ENCODE assay signal across 11 cellular contexts in genomic region chr13:46146898-46147297, GRCh38. TPM values are rescaled to one million over a fixed set of nuclear protein-coding genes. Genes with fewer than 3 reads are reported as not detected.
DNase-seq lines count a peak whose midpoint lies in the region; ATAC-seq lines count a peak whose summit lies in the region.
"Had no signal": no experiment of that assay in that cellular context is flagged by ENCODE, and none has a peak within 500 bp of the region (broad histone marks: within the 10 kb centered on the region; RNA-seq: fewer than 3 reads in every experiment).

No MANE protein-coding gene starts in this region.

- H3K36me3 ChIP-seq in H7 (replicated peaks; ENCODE audit: control insufficient read depth, insufficient read depth, low read length), result no peaks in the 10 kb centered on the region
- H3K36me3 ChIP-seq: sigmoid colon, thoracic aorta had no signal

- no peak overlapping the region for H3K4me3 ChIP-seq in H7 (ENCODE audit: insufficient read depth, low read depth, low read length)
- H3K4me3 ChIP-seq: sigmoid colon, thoracic aorta had no signal

- DNase-seq in AG20443 (ENCODE audit: low spot score) (peak; percentile 60), H7 (peak; percentile 72), left lobe of liver (ENCODE audit: low spot score) (no peak)
- no peak for DNase-seq in activated naive CD8-positive, alpha-beta T cell treated with anti-CD3 and anti-CD28 coated beads, Interleukin-2, amount 50 U/mL, for 24 hours
- no peak for DNase-seq in stimulated activated naive CD8-positive, alpha-beta T cell treated with anti-CD3 and anti-CD28 coated beads, Interleukin-15, Interleukin-2, amounts not matched to agents 100 U/mL and 50 U/mL, for 24 hours
- DNase-seq in stimulated activated CD4-positive, alpha-beta T cell treated with anti-CD3 and anti-CD28 coated beads, Interleukin-4, amount 100 ng/mL, for 24 hours, result no peak
- DNase-seq: activated naive CD4-positive, alpha-beta T cell; sigmoid colon had no signal

- no peaks in the 10 kb centered on the region for H3K27me3 Mint-ChIP-seq in activated naive CD8-positive, alpha-beta T cell treated with anti-CD3 and anti-CD28 coated beads, Interleukin-2, amount 50 U/mL, for 24 hours

- peaks cover 37% of the 10 kb centered on the region for H3K4me1 Mint-ChIP-seq in activated naive CD8-positive, alpha-beta T cell treated with anti-CD3 and anti-CD28 coated beads, Interleukin-2, amount 50 U/mL, for 24 hours

- no peak overlapping the region for H3K4me3 Mint-ChIP-seq in activated naive CD8-positive, alpha-beta T cell treated with anti-CD3 and anti-CD28 coated beads, Interleukin-2, amount 50 U/mL, for 24 hours

- no peaks in the 10 kb centered on the region for H3K27me3 ChIP-seq in H7 (ENCODE audit: control insufficient read depth, insufficient read depth, low read length)
- H3K27me3 ChIP-seq: sigmoid colon had no signal

- no peak for ATAC-seq in activated naive CD8-positive, alpha-beta T cell treated with anti-CD3 and anti-CD28 coated beads, Interleukin-2, amount 50 U/mL, for 24 hours
- ATAC-seq in left lobe of liver (peak; percentile 81), HG03565 (IDR thresholded peaks at IDR 0.05; ENCODE audit: unreplicated experiment) (no peak), HG02678 (IDR thresholded peaks at IDR 0.05; ENCODE audit: unreplicated experiment) (no peak)
- no peak for ATAC-seq in stimulated activated naive CD8-positive, alpha-beta T cell treated with anti-CD3 and anti-CD28 coated beads, Interleukin-15, Interleukin-2, amounts not matched to agents 100 U/mL and 50 U/mL, for 24 hours

- peaks cover 87% of the 10 kb centered on the region for H3K36me3 Mint-ChIP-seq in activated naive CD8-positive, alpha-beta T cell treated with anti-CD3 and anti-CD28 coated beads, Interleukin-2, amount 50 U/mL, for 24 hours (ENCODE audit: low read depth)

- H3K9me3 Mint-ChIP-seq in activated naive CD8-positive, alpha-beta T cell treated with anti-CD3 and anti-CD28 coated beads, Interleukin-2, amount 50 U/mL, for 24 hours, result no peaks in the 10 kb centered on the region

- peak overlapping the region; percentile 65 for H3K27ac Mint-ChIP-seq in activated naive CD8-positive, alpha-beta T cell treated with anti-CD3 and anti-CD28 coated beads, Interleukin-2, amount 50 U/mL, for 24 hours

RNA-seq across cellular contexts. Expression of gene LCP1, which starts 35.1 kb away (rescaled TPM):
- total RNA-seq in H7 (2014; rRNA removed; shearing (Covaris generic)), result 0.62 and 1.9 TPM in 2 replicates
- total RNA-seq in left lobe of liver, result 20.7 TPM

RNA-seq across cellular contexts. Expression of gene CPB2, which starts 42.1 kb away (rescaled TPM):
- total RNA-seq in H7 (2014; rRNA removed; shearing (Covaris generic)), result not detected in 2 replicates
- 607 TPM for total RNA-seq in left lobe of liver
- total RNA-seq: sigmoid colon, thoracic aorta had no signal

Comparison
In these comparisons a context has a peak if more than half of its experiments do, and no peak if none do; other contexts are left out.
1. DNase-seq: peak in AG20443 (single experiment) and H7 (single experiment); none in activated naive CD8-positive, alpha-beta T cell treated with anti-CD3 and anti-CD28 coated beads, Interleukin-2, amount 50 U/mL, for 24 hours (single experiment), left lobe of liver (single experiment), stimulated activated naive CD8-positive, alpha-beta T cell treated with anti-CD3 and anti-CD28 coated beads, Interleukin-15, Interleukin-2, amounts not matched to agents 100 U/mL and 50 U/mL, for 24 hours (single experiment) and stimulated activated CD4-positive, alpha-beta T cell treated with anti-CD3 and anti-CD28 coated beads, Interleukin-4, amount 100 ng/mL, for 24 hours (single experiment).
2. RNA of gene CPB2, which starts 42.1 kb away (total RNA-seq): 607 TPM in left lobe of liver (single experiment); not detected in H7; every median in the first group is over 100 times any median in the second.